Comparison of ENCODE assay signal across 27 cellular contexts in genomic region chr1:182061597-182061996, GRCh38. TPM values are rescaled to one million over a fixed set of nuclear protein-coding genes. Genes with fewer than 3 reads are reported as not detected.
DNase-seq lines count a peak whose midpoint lies in the region; ATAC-seq, FAIRE-seq and TF ChIP-seq lines count a peak whose summit lies in the region.
"Had no signal": no experiment of that assay in that cellular context is flagged by ENCODE, and none has a peak within 500 bp of the region (broad histone marks: within the 10 kb centered on the region; RNA-seq: fewer than 3 reads in every experiment).

ZNF648 (minus strand) TSS chr1:182061712; CDS start chr1:182058010, 3,702 bp downstream.

- WGBS in HepG2 (ENCODE audit: low lambda C conversion rate), result 0% methylated on average over 4 of the region's 4 CpGs
- WGBS in right lobe of liver (ENCODE audit: insufficient coverage, low coverage, low lambda C conversion rate, missing lambda C conversion rate), result 18% methylated on average over 2 of the region's 4 CpGs
- 0% methylated on average over 4 of the region's 4 CpGs for WGBS in K562 (ENCODE audit: insufficient coverage, low coverage, missing lambda C conversion rate)
- WGBS in mesendoderm (ENCODE audit: extremely low coverage, insufficient coverage, low lambda C conversion rate), result no CpG with 5 or more reads among the region's 4 CpGs

- no peak within 1 kb of the TSS for H2BK5ac ChIP-seq in mesendoderm (ENCODE audit: low read length)

- no peak within 1 kb of the TSS for H3K56ac ChIP-seq in mesendoderm (ENCODE audit: low read length)

- peaks cover 0 to 5% of the 10 kb centered on the region in 2 experiments; a peak in 1 of 5 replicates for H3K27me3 ChIP-seq in HepG2 (ENCODE audit: control insufficient read depth in 1 of 2, insufficient read depth in 2 of 2, low read length in 2 of 2)
- no peaks in the 10 kb centered on the region for H3K27me3 ChIP-seq in right lobe of liver
- H3K27me3 ChIP-seq in K562 (ENCODE audit: control insufficient read depth in 2 of 2, insufficient read depth in 2 of 2, low read length in 2 of 2), result peaks cover 25 to 38% of the 10 kb centered on the region in 2 experiments
- no peaks in the 10 kb centered on the region for H3K27me3 ChIP-seq in mesendoderm (ENCODE audit: insufficient read depth, low read length, poor library complexity)
- H3K27me3 ChIP-seq: ascending aorta, BLaER1 had no signal

- TF ChIP-seq EP300 in HepG2 (IDR thresholded peaks at IDR 0.05; ENCODE audit: low read depth in 2 of 2, low read length in 2 of 2) (no peak), HepG2 (CRISPR knock-in tag; IDR thresholded peaks at IDR 0.05; ENCODE audit: borderline replicate concordance) (no peak), K562 (IDR thresholded peaks at IDR 0.05; ENCODE audit: low read length) (no peak)

- no peaks in the 10 kb centered on the region for H3K79me1 ChIP-seq in mesendoderm (ENCODE audit: low read length)

- TF ChIP-seq CTCF in HepG2 (CRISPR knock-in tag; IDR thresholded peaks at IDR 0.05), result no peak
- TF ChIP-seq CTCF in right lobe of liver (IDR thresholded peaks at IDR 0.05), result no peak
- no peak for TF ChIP-seq CTCF in K562 (IDR thresholded peaks at IDR 0.05 in 2 of 3, conservative IDR thresholded peaks at IDR 0.05 in 1 of 3; ENCODE audit: insufficient read depth in 2 of 3, low read depth in 1 of 3, low read length in 3 of 3)
- TF ChIP-seq CTCF in GM10248 (IDR thresholded peaks at IDR 0.05; ENCODE audit: control extremely low read depth, extremely low read depth, low read depth, missing control alignments), result no peak

- no peak within 1 kb of the TSS for H2AFZ ChIP-seq in HepG2 (ENCODE audit: low read length)
- H2AFZ ChIP-seq in K562 (ENCODE audit: low read depth, low read length), result no peak within 1 kb of the TSS

- no peak within 1 kb of the TSS for H2AK5ac ChIP-seq in mesendoderm (ENCODE audit: low read length)

- in situ Hi-C loops in HepG2 (cut with HindIII; ENCODE audit: extremely low pct_ligation_motif_present, low pct_unique_long_range_greater_than_20kb) (loop anchor here (10.0 kb wide), 1 partner anchor 587 kb away; no protein-coding TSS in a partner anchor), K562 (cut with MboI) (loop anchor here (10.0 kb wide), 1 partner anchor 587 kb away; no protein-coding TSS in a partner anchor)

- peak within 1 kb of the TSS; percentile 20; the same call in 1 of the 2 replicates for H3K4me2 ChIP-seq in HepG2 (ENCODE audit: low read depth, low read length)
- H3K4me2 ChIP-seq in K562 (ENCODE audit: insufficient read depth, low read length), result no peak within 1 kb of the TSS
- no peak within 1 kb of the TSS for H3K4me2 ChIP-seq in mesendoderm (ENCODE audit: low read length)
- H3K4me2 ChIP-seq: BLaER1, smooth muscle cell had no signal

- no peak within 1 kb of the TSS for H2BK120ac ChIP-seq in mesendoderm (ENCODE audit: low read depth, low read length)

- no peak within 1 kb of the TSS for H4K5ac ChIP-seq in mesendoderm (ENCODE audit: low read length)

- FAIRE-seq in HepG2 (lab: Jason Lieb, UNC) (no peak), K562 (lab: Jason Lieb, UNC) (no peak)

- H3K9me1 ChIP-seq in K562 (ENCODE audit: control insufficient read depth, insufficient read depth, low read length), result no peaks in the 10 kb centered on the region

- H3K4me3 ChIP-seq in HepG2 (replicated peaks in 1 of 3; ENCODE audit: insufficient read depth in 1 of 3, low read depth in 2 of 3, low read length in 3 of 3), result no peak within 1 kb of the TSS
- H3K4me3 ChIP-seq in right lobe of liver, result no peak within 1 kb of the TSS
- no peak within 1 kb of the TSS for H3K4me3 ChIP-seq in K562
- H3K4me3 ChIP-seq in mesendoderm (ENCODE audit: low read length), result no peak within 1 kb of the TSS
- H3K4me3 ChIP-seq: ascending aorta, BLaER1, HAP-1, lung, smooth muscle cell had no signal

- TF ChIP-seq POLR2A in HepG2 (IDR thresholded peaks at IDR 0.05; ENCODE audit: insufficient read depth in 1 of 2, low read depth in 2 of 2, low read length in 2 of 2), result no peak
- TF ChIP-seq POLR2A in right lobe of liver (IDR thresholded peaks at IDR 0.05), result no peak
- no peak for TF ChIP-seq POLR2A in K562 (conservative IDR thresholded peaks at IDR 0.05)

- TF ChIP-seq RAD21 in HepG2 (CRISPR knock-in tag; IDR thresholded peaks at IDR 0.05) (no peak), K562 (CRISPR knock-in tag; conservative IDR thresholded peaks at IDR 0.05 in 1 of 2, IDR thresholded peaks at IDR 0.05 in 1 of 2) (no peak)

- no peak within 1 kb of the TSS for H4K8ac ChIP-seq in mesendoderm (ENCODE audit: low read depth, low read length)

- H3K27me3 Mint-ChIP-seq in T-helper 2 cell treated with Interferon-gamma antibody and Interleukin-4, amounts not matched to agents 5 μg/mL and 100 μg/mL, for 36 hours (ENCODE audit: low read depth), result peaks cover 65% of the 10 kb centered on the region

- H3K4ac ChIP-seq in mesendoderm (ENCODE audit: low read depth, low read length), result no peak within 1 kb of the TSS

- no peak within 1 kb of the TSS for H2BK15ac ChIP-seq in mesendoderm (replicated peaks; ENCODE audit: low read depth)

- no TSS peak for BruUV-seq in HepG2 (replicated peaks; lab: Mats Ljungman, UMichigan)
- no TSS peak for BruUV-seq in K562 (replicated peaks; lab: Mats Ljungman, UMichigan)

- peaks cover 2% of the 10 kb centered on the region for H3K4me1 Mint-ChIP-seq in T-helper 2 cell treated with Interferon-gamma antibody and Interleukin-4, amounts not matched to agents 5 μg/mL and 100 μg/mL, for 36 hours (ENCODE audit: low read depth)
- H3K4me1 Mint-ChIP-seq: activated naive CD8-positive, alpha-beta T cell treated with anti-CD3 and anti-CD28 coated beads for 36 hours; activated T-helper 17 cell treated with anti-CD3 and anti-CD28 coated beads, Interleukin-2, amount 50 U/mL, for 72 hours had no signal

- H3K36me3 Mint-ChIP-seq in T-helper 2 cell treated with Interferon-gamma antibody and Interleukin-4, amounts not matched to agents 5 μg/mL and 100 μg/mL, for 36 hours (ENCODE audit: low read depth), result no peaks in the 10 kb centered on the region
- H3K36me3 Mint-ChIP-seq: activated naive CD8-positive, alpha-beta T cell treated with anti-CD3 and anti-CD28 coated beads for 36 hours had no signal

- H3K4me3 Mint-ChIP-seq in T-helper 2 cell treated with Interferon-gamma antibody and Interleukin-4, amounts not matched to agents 5 μg/mL and 100 μg/mL, for 36 hours, result no peak within 1 kb of the TSS
- H3K4me3 Mint-ChIP-seq: activated CD4-positive, alpha-beta T cell treated with anti-CD3 and anti-CD28 coated beads, Interleukin-2, amount 10 ng/mL, durations not matched to agents 7 days and 5 days; activated naive CD8-positive, alpha-beta T cell treated with anti-CD3 and anti-CD28 coated beads for 36 hours; activated T-helper 17 cell treated with anti-CD3 and anti-CD28 coated beads, Interleukin-2, amount 50 U/mL, for 72 hours had no signal

- H3K9ac ChIP-seq in HepG2 (ENCODE audit: insufficient read depth, low read depth, low read length), result no peak within 1 kb of the TSS
- no peak within 1 kb of the TSS for H3K9ac ChIP-seq in K562 (ENCODE audit: insufficient read depth in 1 of 2, low read depth in 2 of 2, low read length in 2 of 2)
- no peak within 1 kb of the TSS for H3K9ac ChIP-seq in mesendoderm (ENCODE audit: low read length)
- H3K9ac ChIP-seq: BLaER1 had no signal

- intact Hi-C loops in HepG2 (cut with micrococcal nuclease; ENCODE audit: unreplicated experiment) (no loop called here), right lobe of liver (cut with DNase I) (no loop called here), K562 (cut with micrococcal nuclease) (no loop called here)

- CTCF ChIA-PET in HepG2 (lab: Yijun Ruan, JAX; ENCODE audit: low intra/inter-chr PET ratio, low total read pairs) (no interaction called here), K562 (lab: Yijun Ruan, JAX; ENCODE audit: low intra/inter-chr PET ratio) (no interaction called here), GM10248 (lab: Yijun Ruan, JAX) (interaction anchor here (2.1 kb wide), 1 partner anchor 9 kb away, joined by 4 read pairs; no protein-coding TSS in a partner anchor)

- POLR2A ChIA-PET in HepG2 (lab: Yijun Ruan, JAX) (no interaction called here), K562 (lab: Yijun Ruan, JAX) (no interaction called here), GM10248 (lab: Yijun Ruan, JAX) (no interaction called here)

- H3K79me2 ChIP-seq in HepG2 (ENCODE audit: insufficient read depth, low read length) (no peaks in the 10 kb centered on the region), K562 (ENCODE audit: control insufficient read depth, insufficient read depth, low read length) (no peaks in the 10 kb centered on the region), mesendoderm (ENCODE audit: control insufficient read depth, insufficient read depth, low read length) (no peaks in the 10 kb centered on the region)

- DNase-seq in HepG2 (ENCODE audit: low spot score) (no peak), right lobe of liver (no peak), K562 (ENCODE audit: extremely low read depth in 1 of 4, low spot score in 3 of 4) (no peak), mesendoderm (peak; percentile 37), GM10248 (ENCODE audit: extremely low spot score) (no peak)
- DNase-seq in T-helper 2 cell treated with Interferon-gamma antibody and Interleukin-4, amounts not matched to agents 5 μg/mL and 100 μg/mL, for 36 hours (ENCODE audit: low spot score), result no peak
- DNase-seq: ACHN; activated CD4-positive, alpha-beta T cell treated with anti-CD3 and anti-CD28 coated beads, Interleukin-2, amount 10 ng/mL, durations not matched to agents 7 days and 5 days; activated naive CD8-positive, alpha-beta T cell treated with anti-CD3 and anti-CD28 coated beads for 36 hours; central memory CD4-positive, alpha-beta T cell; dermis blood vessel endothelial cell; DMS79; NCI-H1436 treated with DMSO at 0.1 percent for 48 hours; occipital lobe; stimulated activated CD4-positive, alpha-beta T cell treated with anti-CD3 and anti-CD28 coated beads, Interleukin-2, amount 100 ng/mL, for 24 hours; substantia nigra; WERI-Rb-1 had no signal

- H3K18ac ChIP-seq in mesendoderm (ENCODE audit: low read length), result no peak within 1 kb of the TSS

- H3K9me3 ChIP-seq in HepG2 (ENCODE audit: low read length) (no peaks in the 10 kb centered on the region), right lobe of liver (no peaks in the 10 kb centered on the region), K562 (replicated peaks; ENCODE audit: control insufficient read depth, insufficient read depth, low read depth, low read length) (no peaks in the 10 kb centered on the region)
- H3K9me3 ChIP-seq: ascending aorta, HAP-1 had no signal

- H3K4me1 ChIP-seq in HepG2 (ENCODE audit: insufficient read depth, low read length), result no peaks in the 10 kb centered on the region
- no peaks in the 10 kb centered on the region for H3K4me1 ChIP-seq in right lobe of liver
- peaks cover 0 to 6% of the 10 kb centered on the region in 2 experiments; a peak in 1 of 5 replicates for H3K4me1 ChIP-seq in K562 (replicated peaks in 1 of 2; ENCODE audit: control insufficient read depth in 2 of 2, insufficient read depth in 2 of 2, low read length in 2 of 2)
- H3K4me1 ChIP-seq in mesendoderm (ENCODE audit: control insufficient read depth, low read depth, low read length), result no peaks in the 10 kb centered on the region
- H3K4me1 ChIP-seq: ascending aorta, HAP-1 had no signal

- H3K9me3 Mint-ChIP-seq in T-helper 2 cell treated with Interferon-gamma antibody and Interleukin-4, amounts not matched to agents 5 μg/mL and 100 μg/mL, for 36 hours, result no peaks in the 10 kb centered on the region
- H3K9me3 Mint-ChIP-seq: activated CD4-positive, alpha-beta T cell treated with anti-CD3 and anti-CD28 coated beads, Interleukin-2, amount 10 ng/mL, durations not matched to agents 7 days and 5 days; activated naive CD8-positive, alpha-beta T cell treated with anti-CD3 and anti-CD28 coated beads for 36 hours; activated T-helper 17 cell treated with anti-CD3 and anti-CD28 coated beads, Interleukin-2, amount 50 U/mL, for 72 hours had no signal

- no peak within 1 kb of the TSS for H3K23ac ChIP-seq in mesendoderm (ENCODE audit: low read length)

- H3K27ac Mint-ChIP-seq in T-helper 2 cell treated with Interferon-gamma antibody and Interleukin-4, amounts not matched to agents 5 μg/mL and 100 μg/mL, for 36 hours, result no peak within 1 kb of the TSS
- H3K27ac Mint-ChIP-seq: activated CD4-positive, alpha-beta T cell treated with anti-CD3 and anti-CD28 coated beads, Interleukin-2, amount 10 ng/mL, durations not matched to agents 7 days and 5 days; activated naive CD8-positive, alpha-beta T cell treated with anti-CD3 and anti-CD28 coated beads for 36 hours; activated T-helper 17 cell treated with anti-CD3 and anti-CD28 coated beads, Interleukin-2, amount 50 U/mL, for 72 hours had no signal

- no peaks in the 10 kb centered on the region for H4K20me1 ChIP-seq in HepG2 (ENCODE audit: insufficient read depth, low read length)
- H4K20me1 ChIP-seq in K562 (replicated peaks; ENCODE audit: control insufficient read depth, insufficient read depth, low read length), result no peaks in the 10 kb centered on the region
- H4K20me1 ChIP-seq: BLaER1 had no signal

- peak; percentile 96 for ATAC-seq in HepG2
- no peak for ATAC-seq in right lobe of liver
- peak; percentile 78 for ATAC-seq in K562
- ATAC-seq in HG03280 (IDR thresholded peaks at IDR 0.05; ENCODE audit: unreplicated experiment), result no peak
- ATAC-seq in HG02678 (IDR thresholded peaks at IDR 0.05; ENCODE audit: unreplicated experiment), result no peak
- ATAC-seq: activated T-helper 17 cell treated with anti-CD3 and anti-CD28 coated beads, Interleukin-2, amount 50 U/mL, for 72 hours; Right ventricle myocardium inferior had no signal

- H3K27ac ChIP-seq in HepG2 (ENCODE audit: extremely low read length, insufficient read depth, low read length), result no peak within 1 kb of the TSS
- no peak within 1 kb of the TSS for H3K27ac ChIP-seq in right lobe of liver
- H3K27ac ChIP-seq in K562 (ENCODE audit: extremely low read depth, low read depth, low read length), result no peak within 1 kb of the TSS
- no peak within 1 kb of the TSS for H3K27ac ChIP-seq in mesendoderm (ENCODE audit: low read depth, low read length)
- H3K27ac ChIP-seq: ascending aorta, BLaER1, WERI-Rb-1 had no signal

- no peaks in the 10 kb centered on the region for H3K36me3 ChIP-seq in HepG2 (replicated peaks in 1 of 2; ENCODE audit: control insufficient read depth in 1 of 2, insufficient read depth in 2 of 2, low read length in 2 of 2)
- no peaks in the 10 kb centered on the region for H3K36me3 ChIP-seq in right lobe of liver
- no peaks in the 10 kb centered on the region for H3K36me3 ChIP-seq in K562 (ENCODE audit: control insufficient read depth, insufficient read depth, low read length)
- H3K36me3 ChIP-seq in mesendoderm (ENCODE audit: control insufficient read depth, insufficient read depth, low read length), result no peaks in the 10 kb centered on the region
- H3K36me3 ChIP-seq: ascending aorta, BLaER1, HAP-1, WERI-Rb-1 had no signal

RNA-seq across cellular contexts. Expression of gene ZNF648, which starts in this region (rescaled TPM):
- 0.13 and 0.14 TPM in 2 replicates for total RNA-seq in HepG2 (2016; rRNA removed; fragmentation: Illumina TruSeq; extraction: Trizol)
- not detected in 2 replicates for total RNA-seq in HepG2 (2016; cell fraction: cytosol; rRNA removed; fragmentation: Illumina TruSeq; extraction: Trizol; ENCODE audit: low read depth)
- 0.13 and 0.19 TPM in 2 replicates for total RNA-seq in HepG2 (2016; cell fraction: insoluble cytoplasmic fraction; rRNA removed; fragmentation: Illumina TruSeq; extraction: Trizol)
- 0.03 TPM in 1 of 2 replicates, not detected in the other for total RNA-seq in HepG2 (2016; cell fraction: membrane; rRNA removed; fragmentation: Illumina TruSeq; extraction: Trizol)
- total RNA-seq in HepG2 (2016; cell fraction: nucleus; rRNA removed; fragmentation: Illumina TruSeq; extraction: Trizol), result 0.34 and 0.41 TPM in 2 replicates
- polyA plus RNA-seq in HepG2 (2011; rRNA removed), result 0.37 and 0.43 TPM in 2 replicates
- 0.17 and 0.25 TPM in 2 replicates for polyA plus RNA-seq in HepG2 (2011; cell fraction: cytosol; rRNA removed)
- polyA plus RNA-seq in HepG2 (2011; cell fraction: nucleus; rRNA removed), result 1.4 and 1.7 TPM in 2 replicates
- 0.37 and 0.47 TPM in 2 replicates for polyA plus RNA-seq in HepG2 (2012)
- not detected in 2 replicates for polyA plus RNA-seq in HepG2 (2016; cell fraction: cytosol; fragmentation: Illumina TruSeq; extraction: Trizol; ENCODE audit: low read depth)
- 0.05 TPM in 1 of 2 replicates, not detected in the other for polyA plus RNA-seq in HepG2 (2016; cell fraction: insoluble cytoplasmic fraction; fragmentation: Illumina TruSeq; extraction: Trizol; ENCODE audit: low read depth)
- not detected in 2 replicates for polyA plus RNA-seq in HepG2 (2016; cell fraction: membrane; fragmentation: Illumina TruSeq; extraction: Trizol; ENCODE audit: low read depth)
- 0.32 and 0.33 TPM in 2 replicates for polyA plus RNA-seq in HepG2 (2016; cell fraction: nucleus; fragmentation: Illumina TruSeq; extraction: Trizol; ENCODE audit: insufficient read depth, low read depth)
- polyA minus RNA-seq in HepG2 (2011; rRNA and poly(A)+ RNA removed; ENCODE audit: low replicate concordance), result 2.6 TPM in 1 of 2 replicates, not detected in the other
- polyA minus RNA-seq in HepG2 (2011; cell fraction: cytosol; rRNA and poly(A)+ RNA removed), result 0.35 and 0.69 TPM in 2 replicates
- polyA minus RNA-seq in HepG2 (2011; cell fraction: nucleus; rRNA and poly(A)+ RNA removed), result 1.9 and 2.0 TPM in 2 replicates
- total RNA-seq in right lobe of liver, result 1 to 10 TPM in 1 of 6 experiments, under 1 TPM in 5; 0.35 to 1.5 (median 0.57) TPM
- total RNA-seq in K562 (2011; cell fraction: chromatin; rRNA removed; ENCODE audit: low replicate concordance), result not detected in 2 replicates
- total RNA-seq in K562 (2011; cell fraction: nucleolus; rRNA removed), result not detected in 2 replicates
- 0.07 TPM in 1 of 2 replicates, not detected in the other for total RNA-seq in K562 (2011; cell fraction: nucleoplasm; rRNA removed)
- 0.18 and 0.20 TPM in 2 replicates for total RNA-seq in K562 (2014; rRNA removed)
- 0.06 and 0.15 TPM in 2 replicates for total RNA-seq in K562 (2014; rRNA removed; fragmentation: Illumina TruSeq; extraction: Trizol)
- total RNA-seq in K562 (2015; rRNA removed; fragmentation: Illumina TruSeq; extraction: Trizol), result 0.11 and 0.34 TPM in 2 replicates
- 0.22 and 0.27 TPM in 2 replicates for total RNA-seq in K562 (2021)
- polyA plus RNA-seq in K562 (2011; rRNA removed), result not detected in 2 replicates
- not detected in 2 replicates for polyA plus RNA-seq in K562 (2011; cell fraction: cytosol; rRNA removed)
- not detected in 2 replicates for polyA plus RNA-seq in K562 (2011; cell fraction: nucleus; rRNA removed)
- 0.10 and 0.14 TPM in 2 replicates for polyA plus RNA-seq in K562 (2012)
- 0.18 and 0.21 TPM in 2 replicates for polyA plus RNA-seq in K562 (2014; fragmentation: Illumina TruSeq; extraction: Trizol)
- under 1 TPM in 1 of 2 experiments, not detected in 1; 0.06 TPM for polyA plus RNA-seq in K562 (2014; fragmentation: Nextera tagmentation; extraction: Ambion mirVana)
- polyA plus RNA-seq in K562 (2014; rRNA removed), result 0.11 and 0.25 TPM in 2 replicates
- not detected in 2 replicates for polyA minus RNA-seq in K562 (2011; rRNA and poly(A)+ RNA removed)
- polyA minus RNA-seq in K562 (2011; cell fraction: cytosol; rRNA and poly(A)+ RNA removed), result not detected in 2 replicates
- polyA minus RNA-seq in K562 (2011; cell fraction: nucleus; rRNA and poly(A)+ RNA removed), result not detected in 2 replicates
- polyA plus RNA-seq in mesendoderm (2013, experiment 1 of 2), result 0.28 TPM
- 0.27 TPM for polyA plus RNA-seq in mesendoderm (2013, experiment 2 of 2)
- total RNA-seq: activated CD4-positive, alpha-beta T cell treated with anti-CD3 and anti-CD28 coated beads, Interleukin-2, amount 10 ng/mL, durations not matched to agents 7 days and 5 days; activated naive CD8-positive, alpha-beta T cell treated with anti-CD3 and anti-CD28 coated beads for 36 hours; ascending aorta; dermis blood vessel endothelial cell; Right ventricle myocardium inferior; smooth muscle cell had no signal
- polyA plus RNA-seq: smooth muscle cell, urinary bladder had no signal

Comparison
In these comparisons a context has a peak if more than half of its experiments do, and no peak if none do; other contexts are left out.
1. Peak in ATAC-seq in K562; RNA of the gene not detected or under 1 TPM.